In genomic region chr22:19942886-19943664, GRCh38 we compare ENCODE assay signal across 8 cellular contexts. TPM values are rescaled to one million over a fixed set of nuclear protein-coding genes. Genes with fewer than 3 reads are reported as not detected.
DNase-seq lines count a peak whose midpoint lies in the region; ATAC-seq and TF ChIP-seq lines count a peak whose summit lies in the region.

No MANE protein-coding gene starts in this region.

- H3K4me1 ChIP-seq in DOHH2 (ENCODE audit: control insufficient read depth, low read length) = peaks cover 45% of the 10 kb centered on the region
- peaks cover 40 to 59% of the 10 kb centered on the region in 2 donors for H3K4me1 ChIP-seq in adrenal gland (replicated peaks in 1 of 2)
- H3K4me1 ChIP-seq in right cardiac atrium (ENCODE audit: control insufficient read depth, insufficient read depth, low read length) = peaks cover 4% of the 10 kb centered on the region
- H3K4me1 ChIP-seq in skeletal muscle satellite cell (ENCODE audit: control insufficient read depth, insufficient read depth, low read length) = peaks cover 40% of the 10 kb centered on the region

- H3K27me3 ChIP-seq in DOHH2 (ENCODE audit: control insufficient read depth, low read length) = no peaks in the 10 kb centered on the region
- H3K27me3 ChIP-seq in MG63 = no peaks in the 10 kb centered on the region
- H3K27me3 ChIP-seq in adrenal gland = no peaks in the 10 kb centered on the region
- no peaks in the 10 kb centered on the region for H3K27me3 ChIP-seq in right cardiac atrium (ENCODE audit: control insufficient read depth, insufficient read depth)
- H3K27me3 ChIP-seq in skeletal muscle satellite cell (ENCODE audit: control insufficient read depth, insufficient read depth, low read length) = no peaks in the 10 kb centered on the region

- H3K36me3 ChIP-seq in DOHH2 (ENCODE audit: control insufficient read depth, low read length) (peaks cover 37% of the 10 kb centered on the region), MG63 (peaks cover 21% of the 10 kb centered on the region), adrenal gland (replicated peaks in 1 of 2) (no peaks in the 10 kb centered on the region), skeletal muscle satellite cell (ENCODE audit: insufficient read depth, low read length) (no peaks in the 10 kb centered on the region)

- H3K27ac ChIP-seq in DOHH2 (ENCODE audit: low read depth, low read length) (peak overlapping the region; percentile 58), adrenal gland (peak overlapping the region; percentile 85 to 97 (median 95)), right cardiac atrium (ENCODE audit: low read length) (peak overlapping the region; percentile 99)

- H3K4me2 ChIP-seq in DOHH2 (ENCODE audit: low read length) = peak overlapping the region; percentile 78
- peak overlapping the region; percentile 88 for H3K4me2 ChIP-seq in skeletal muscle satellite cell (ENCODE audit: low read length)

- peak; percentile 58 for DNase-seq in MG63
- peak in 6 of 7 donors; percentile 39 to 74 (median 66) for DNase-seq in adrenal gland
- peak in 1 of 3 donors; percentile 50 for DNase-seq in right cardiac atrium
- no peak for DNase-seq in ecto neural progenitor cell (ENCODE audit: low spot score)
- DNase-seq in DMS79 (lab: John Stamatoyannopoulos, UW) = no peak

- no peak for TF ChIP-seq CTCF in DOHH2 (IDR thresholded peaks at IDR 0.05; ENCODE audit: low read depth, low read length, poor library complexity, severe bottlenecking)
- no peak for TF ChIP-seq CTCF in adrenal gland (IDR thresholded peaks at IDR 0.05)

- WGBS in adrenal gland, 4 donors = 25 to 36% (median 34%) methylated on average over 10 of the region's 10 CpGs
- 38% methylated on average over 10 of the region's 10 CpGs for WGBS in right cardiac atrium

- H3K79me2 ChIP-seq in DOHH2 (ENCODE audit: control insufficient read depth, low read length) = peaks cover 67% of the 10 kb centered on the region

- H3K9me2 ChIP-seq in DOHH2 (replicated peaks; ENCODE audit: control insufficient read depth, low read length) = no peaks in the 10 kb centered on the region

- TF ChIP-seq POLR2A in adrenal gland (IDR thresholded peaks at IDR 0.05) = peak in 1 of 2 donors; percentile 22

- ATAC-seq in right cardiac atrium (peak; percentile 48 to 52), HG03280 (IDR thresholded peaks at IDR 0.05; ENCODE audit: unreplicated experiment) (no peak)

- H3K4me3 ChIP-seq in DOHH2 (ENCODE audit: low read length) (peak overlapping the region; percentile 93), MG63 (peak overlapping the region; percentile 76), adrenal gland (peak overlapping the region in 1 of 4 donors; percentile 81), right cardiac atrium (ENCODE audit: low read length) (peak overlapping the region; percentile 92), skeletal muscle satellite cell (ENCODE audit: low read length) (peak overlapping the region; percentile 91)

- H3K9ac ChIP-seq in skeletal muscle satellite cell (ENCODE audit: low read depth, low read length) = peak overlapping the region; percentile 100

- no peaks in the 10 kb centered on the region for H4K20me1 ChIP-seq in DOHH2 (ENCODE audit: control insufficient read depth, insufficient read depth, low read depth, low read length)

- H3K9me3 ChIP-seq in DOHH2 (ENCODE audit: control insufficient read depth, insufficient read depth, low read length) (no peaks in the 10 kb centered on the region), MG63 (no peaks in the 10 kb centered on the region), adrenal gland (replicated peaks in 1 of 3) (no peaks in the 10 kb centered on the region), right cardiac atrium (ENCODE audit: control insufficient read depth, low read length) (no peaks in the 10 kb centered on the region), skeletal muscle satellite cell (replicated peaks; ENCODE audit: low read length) (no peaks in the 10 kb centered on the region)

- intact Hi-C loops in adrenal gland (cut with DNase I) (no loop called here), right cardiac atrium (cut with DNase I) (no loop called here)

- peaks cover 13% of the 10 kb centered on the region; the same call in 1 of the 2 replicates for H3F3A ChIP-seq in DOHH2 (ENCODE audit: control insufficient read depth, insufficient read depth)

RNA-seq across cellular contexts. Expression of gene TXNRD2, which starts 1.5 kb away (rescaled TPM):
- total RNA-seq in MG63 (2014; rRNA removed; shearing (Covaris generic); ENCODE audit: low replicate concordance) = 52.7 and 61.8 TPM in 2 replicates
- 10 to 100 TPM; 41.7 to 74.2 (median 56.5) TPM for total RNA-seq in adrenal gland
- polyA plus RNA-seq in adrenal gland = 100 to 1,000 TPM in 2 of 3 donors, 10 to 100 TPM in 1; 39.6 to 171 (median 148) TPM
- 10 to 100 TPM; 18.7 to 28.5 (median 26.0) TPM for total RNA-seq in right cardiac atrium
- 32.9 TPM for polyA plus RNA-seq in right cardiac atrium
- total RNA-seq in skeletal muscle satellite cell (2012; rRNA removed) = 21.3 and 23.4 TPM in 2 replicates

RNA-seq across cellular contexts. Expression of gene COMT, which starts 1.5 kb away (rescaled TPM):
- 178 and 263 TPM in 2 replicates for total RNA-seq in MG63 (2014; rRNA removed; shearing (Covaris generic); ENCODE audit: low replicate concordance)
- total RNA-seq in adrenal gland (100 to 1,000 TPM; 268 to 743 (median 528) TPM), right cardiac atrium (10 to 100 TPM; 69.6 to 89.3 (median 84.4) TPM)
- polyA plus RNA-seq in adrenal gland (100 to 1,000 TPM in 1 of 3 donors, 10 to 100 TPM in 2; 51.3 to 220 (median 65.5) TPM), right cardiac atrium (102 TPM)
- 184 and 210 TPM in 2 replicates for total RNA-seq in skeletal muscle satellite cell (2012; rRNA removed)

Comparison
In these comparisons a context has a peak if more than half of its experiments do, and no peak if none do; other contexts are left out.
1. DNase-seq: peak in MG63 (single experiment) and adrenal gland (6 of 7); none in ecto neural progenitor cell (single experiment) and DMS79 (single experiment).
2. Peak in every context shown above with its lines, with median percentiles within 50 percentile points of each other: H3K27ac ChIP-seq.